Comparison of ENCODE assay signal across 1 cellular context in genomic region chr22:38282397-38282796, GRCh38.
TF ChIP-seq lines count a peak whose summit lies in the region.

No MANE protein-coding gene starts in this region.

TF ChIP-seq in HepG2, 621 proteins besides CTCF, POLR2A, EP300 and RAD21 (continued from another document):
- TF ChIP-seq ZNF652 (CRISPR knock-in tag; IDR thresholded peaks at IDR 0.05; ENCODE audit: borderline replicate concordance, low read depth), result no peak
- TF ChIP-seq ZNF160 (CRISPR knock-in tag; IDR thresholded peaks at IDR 0.05), result no peak
- no peak for TF ChIP-seq ZNF317 (CRISPR knock-in tag; IDR thresholded peaks at IDR 0.05)
- TF ChIP-seq MXD3 (CRISPR knock-in tag; IDR thresholded peaks at IDR 0.05), result no peak
- 0 out of 2 replicates have a peak, but pooled peaks have one; percentile 8 for TF ChIP-seq THAP9 (CRISPR knock-in tag; IDR thresholded peaks at IDR 0.05; ENCODE audit: borderline replicate concordance)
- no peak for TF ChIP-seq NONO (IDR thresholded peaks at IDR 0.05)
- TF ChIP-seq NONO (CRISPR knock-in tag; conservative IDR thresholded peaks at IDR 0.05), result no peak
- no peak for TF ChIP-seq YEATS2 (CRISPR knock-in tag; IDR thresholded peaks at IDR 0.05; ENCODE audit: borderline replicate concordance)
- TF ChIP-seq ZFAT (CRISPR knock-in tag; conservative IDR thresholded peaks at IDR 0.05), result no peak
- no peak for TF ChIP-seq ZBTB14 (CRISPR knock-in tag; IDR thresholded peaks at IDR 0.05)
- no peak for TF ChIP-seq ZNF83 (CRISPR knock-in tag; IDR thresholded peaks at IDR 0.05; ENCODE audit: borderline replicate concordance)
- no peak for TF ChIP-seq CREB3 (CRISPR knock-in tag; IDR thresholded peaks at IDR 0.05)
- TF ChIP-seq PHB2 (IDR thresholded peaks at IDR 0.05; ENCODE audit: partially characterized antibody), result no peak
- TF ChIP-seq TFE3 (CRISPR knock-in tag; IDR thresholded peaks at IDR 0.05), result no peak
- no peak for TF ChIP-seq RARA (CRISPR knock-in tag; IDR thresholded peaks at IDR 0.05)
- TF ChIP-seq RFX3 (CRISPR knock-in tag; IDR thresholded peaks at IDR 0.05), result no peak
- no peak for TF ChIP-seq ZNF382 (CRISPR knock-in tag; IDR thresholded peaks at IDR 0.05; ENCODE audit: borderline replicate concordance)
- no peak for TF ChIP-seq HNF1A (IDR thresholded peaks at IDR 0.05; ENCODE audit: low read depth)
- TF ChIP-seq HNF1A (CRISPR knock-in tag; IDR thresholded peaks at IDR 0.05; ENCODE audit: borderline replicate concordance), result no peak
TF ChIP-seq in HepG2: peak in this region for 6.
